Comparison of ENCODE assay signal across 22 cellular contexts in the genomic region with DNA sequence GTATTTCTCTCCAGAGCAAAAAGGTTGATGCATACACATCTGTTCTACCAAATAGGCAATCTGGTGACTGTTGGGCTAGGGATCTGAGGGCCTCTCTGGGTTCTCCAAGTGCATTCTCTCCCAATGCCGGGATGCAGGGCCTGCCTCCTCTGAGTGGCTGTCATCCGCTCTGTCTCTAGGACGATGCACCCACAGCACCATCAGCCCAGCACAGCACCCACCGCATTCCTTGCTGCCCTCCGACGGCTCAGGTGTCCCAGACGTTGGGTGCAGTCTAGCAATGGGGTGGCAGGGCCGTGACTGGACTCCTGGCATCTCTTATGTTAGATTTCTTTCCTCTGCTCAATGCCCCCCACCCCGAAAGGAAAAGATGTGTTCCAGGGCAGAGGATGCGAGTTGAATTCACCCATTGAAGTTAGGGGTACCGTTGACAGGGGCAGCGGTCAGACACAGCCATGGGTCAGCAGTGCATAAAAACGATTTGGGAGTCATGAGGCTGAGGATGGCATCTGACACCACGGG.
"Had no signal": no experiment of that assay in that cellular context is flagged by ENCODE, and none has a peak within 500 bp of the region (broad histone marks: within the 10 kb centered on the region; RNA-seq: fewer than 3 reads in every experiment).

No MANE protein-coding gene starts in this region.

- DNase-seq: Kasumi-1, MM.1S, NCI-H1092 treated with DMSO at 0.1 percent for 48 hours, NCI-H1436, NCI-H187, NCI-H2029, NCI-H2081 treated with DMSO at 0.1 percent for 48 hours, NCI-H2171, NCI-H226, NCI-H446, NCI-H510A, NCI-H524 treated with DMSO at 0.1 percent for 48 hours, NCI-H69, NCI-H774, Right ventricle myocardium superior, RPMI8226, SK-N-SH had no signal

- H3K9ac ChIP-seq: KMS-11, SK-N-SH had no signal

- ATAC-seq: K562 had no signal

- H3K27ac ChIP-seq: HL-60, KMS-11 had no signal

- FAIRE-seq: HTR-8/SVneo, K562, RCC 7860 had no signal

- H3K9me3 ChIP-seq: SK-N-SH had no signal

- H3K4me3 ChIP-seq: K562 had no signal

- H3K4me2 ChIP-seq: KMS-11, SK-N-SH had no signal
